ENCODE assay signal across 1 cellular context in the genomic region with DNA sequence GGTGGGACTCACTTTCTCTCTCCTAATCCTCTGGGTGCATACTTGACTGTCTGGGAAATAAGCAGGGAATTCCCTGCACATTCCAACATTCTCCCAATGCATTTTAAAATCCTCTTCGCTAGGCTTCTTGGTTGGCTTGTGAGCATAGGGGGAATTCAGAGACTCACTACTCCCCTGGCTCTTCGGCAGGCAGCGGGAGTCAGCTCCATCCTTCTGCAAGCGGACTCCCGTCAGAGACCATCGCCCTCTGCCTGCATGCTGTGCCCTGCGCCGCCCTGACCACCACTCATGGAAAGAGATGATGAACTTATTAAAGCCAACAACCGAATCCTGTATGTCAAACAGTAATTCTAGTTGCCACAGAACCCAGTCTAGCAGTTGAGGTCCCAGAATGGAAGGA.
TF ChIP-seq lines count a peak whose summit lies in the region.

No MANE protein-coding gene starts in this region.

TF ChIP-seq in GM23338, 12 proteins besides CTCF, POLR2A, EP300 and RAD21 (continued from another document):
- TF ChIP-seq, protein P1, sequence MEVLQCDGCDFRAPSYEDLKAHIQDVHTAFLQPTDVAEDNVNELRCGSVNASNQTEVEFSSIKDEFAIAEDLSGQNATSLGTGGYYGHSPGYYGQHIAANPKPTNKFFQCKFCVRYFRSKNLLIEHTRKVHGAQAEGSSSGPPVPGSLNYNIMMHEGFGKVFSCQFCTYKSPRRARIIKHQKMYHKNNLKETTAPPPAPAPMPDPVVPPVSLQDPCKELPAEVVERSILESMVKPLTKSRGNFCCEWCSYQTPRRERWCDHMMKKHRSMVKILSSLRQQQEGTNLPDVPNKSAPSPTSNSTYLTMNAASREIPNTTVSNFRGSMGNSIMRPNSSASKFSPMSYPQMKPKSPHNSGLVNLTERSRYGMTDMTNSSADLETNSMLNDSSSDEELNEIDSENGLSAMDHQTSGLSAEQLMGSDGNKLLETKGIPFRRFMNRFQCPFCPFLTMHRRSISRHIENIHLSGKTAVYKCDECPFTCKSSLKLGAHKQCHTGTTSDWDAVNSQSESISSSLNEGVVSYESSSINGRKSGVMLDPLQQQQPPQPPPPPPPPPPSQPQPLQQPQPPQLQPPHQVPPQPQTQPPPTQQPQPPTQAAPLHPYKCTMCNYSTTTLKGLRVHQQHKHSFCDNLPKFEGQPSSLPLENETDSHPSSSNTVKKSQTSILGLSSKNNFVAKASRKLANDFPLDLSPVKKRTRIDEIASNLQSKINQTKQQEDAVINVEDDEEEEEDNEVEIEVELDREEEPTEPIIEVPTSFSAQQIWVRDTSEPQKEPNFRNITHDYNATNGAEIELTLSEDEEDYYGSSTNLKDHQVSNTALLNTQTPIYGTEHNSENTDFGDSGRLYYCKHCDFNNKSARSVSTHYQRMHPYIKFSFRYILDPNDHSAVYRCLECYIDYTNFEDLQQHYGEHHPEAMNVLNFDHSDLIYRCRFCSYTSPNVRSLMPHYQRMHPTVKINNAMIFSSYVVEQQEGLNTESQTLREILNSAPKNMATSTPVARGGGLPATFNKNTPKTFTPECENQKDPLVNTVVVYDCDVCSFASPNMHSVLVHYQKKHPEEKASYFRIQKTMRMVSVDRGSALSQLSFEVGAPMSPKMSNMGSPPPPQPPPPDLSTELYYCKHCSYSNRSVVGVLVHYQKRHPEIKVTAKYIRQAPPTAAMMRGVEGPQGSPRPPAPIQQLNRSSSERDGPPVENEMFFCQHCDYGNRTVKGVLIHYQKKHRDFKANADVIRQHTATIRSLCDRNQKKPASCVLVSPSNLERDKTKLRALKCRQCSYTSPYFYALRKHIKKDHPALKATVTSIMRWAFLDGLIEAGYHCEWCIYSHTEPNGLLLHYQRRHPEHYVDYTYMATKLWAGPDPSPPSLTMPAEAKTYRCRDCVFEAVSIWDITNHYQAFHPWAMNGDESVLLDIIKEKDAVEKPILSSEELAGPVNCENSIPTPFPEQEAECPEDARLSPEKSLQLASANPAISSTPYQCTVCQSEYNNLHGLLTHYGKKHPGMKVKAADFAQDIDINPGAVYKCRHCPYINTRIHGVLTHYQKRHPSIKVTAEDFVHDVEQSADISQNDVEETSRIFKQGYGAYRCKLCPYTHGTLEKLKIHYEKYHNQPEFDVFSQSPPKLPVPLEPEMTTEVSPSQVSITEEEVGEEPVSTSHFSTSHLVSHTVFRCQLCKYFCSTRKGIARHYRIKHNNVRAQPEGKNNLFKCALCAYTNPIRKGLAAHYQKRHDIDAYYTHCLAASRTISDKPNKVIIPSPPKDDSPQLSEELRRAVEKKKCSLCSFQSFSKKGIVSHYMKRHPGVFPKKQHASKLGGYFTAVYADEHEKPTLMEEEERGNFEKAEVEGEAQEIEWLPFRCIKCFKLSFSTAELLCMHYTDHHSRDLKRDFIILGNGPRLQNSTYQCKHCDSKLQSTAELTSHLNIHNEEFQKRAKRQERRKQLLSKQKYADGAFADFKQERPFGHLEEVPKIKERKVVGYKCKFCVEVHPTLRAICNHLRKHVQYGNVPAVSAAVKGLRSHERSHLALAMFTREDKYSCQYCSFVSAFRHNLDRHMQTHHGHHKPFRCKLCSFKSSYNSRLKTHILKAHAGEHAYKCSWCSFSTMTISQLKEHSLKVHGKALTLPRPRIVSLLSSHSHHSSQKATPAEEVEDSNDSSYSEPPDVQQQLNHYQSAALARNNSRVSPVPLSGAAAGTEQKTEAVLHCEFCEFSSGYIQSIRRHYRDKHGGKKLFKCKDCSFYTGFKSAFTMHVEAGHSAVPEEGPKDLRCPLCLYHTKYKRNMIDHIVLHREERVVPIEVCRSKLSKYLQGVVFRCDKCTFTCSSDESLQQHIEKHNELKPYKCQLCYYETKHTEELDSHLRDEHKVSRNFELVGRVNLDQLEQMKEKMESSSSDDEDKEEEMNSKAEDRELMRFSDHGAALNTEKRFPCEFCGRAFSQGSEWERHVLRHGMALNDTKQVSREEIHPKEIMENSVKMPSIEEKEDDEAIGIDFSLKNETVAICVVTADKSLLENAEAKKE (CRISPR knock-in tag; IDR thresholded peaks at IDR 0.05): no peak
- TF ChIP-seq ZNF114 (CRISPR knock-in tag; IDR thresholded peaks at IDR 0.05) (no peak), CREB1 (CRISPR knock-in tag; IDR thresholded peaks at IDR 0.05; ENCODE audit: low read depth) (no peak), STAT1 (IDR thresholded peaks at IDR 0.05; ENCODE audit: unreplicated experiment) (no peak), ETS1 (IDR thresholded peaks at IDR 0.05) (no peak), JUNB (IDR thresholded peaks at IDR 0.05; ENCODE audit: unreplicated experiment) (no peak)
- TF ChIP-seq, protein P2, sequence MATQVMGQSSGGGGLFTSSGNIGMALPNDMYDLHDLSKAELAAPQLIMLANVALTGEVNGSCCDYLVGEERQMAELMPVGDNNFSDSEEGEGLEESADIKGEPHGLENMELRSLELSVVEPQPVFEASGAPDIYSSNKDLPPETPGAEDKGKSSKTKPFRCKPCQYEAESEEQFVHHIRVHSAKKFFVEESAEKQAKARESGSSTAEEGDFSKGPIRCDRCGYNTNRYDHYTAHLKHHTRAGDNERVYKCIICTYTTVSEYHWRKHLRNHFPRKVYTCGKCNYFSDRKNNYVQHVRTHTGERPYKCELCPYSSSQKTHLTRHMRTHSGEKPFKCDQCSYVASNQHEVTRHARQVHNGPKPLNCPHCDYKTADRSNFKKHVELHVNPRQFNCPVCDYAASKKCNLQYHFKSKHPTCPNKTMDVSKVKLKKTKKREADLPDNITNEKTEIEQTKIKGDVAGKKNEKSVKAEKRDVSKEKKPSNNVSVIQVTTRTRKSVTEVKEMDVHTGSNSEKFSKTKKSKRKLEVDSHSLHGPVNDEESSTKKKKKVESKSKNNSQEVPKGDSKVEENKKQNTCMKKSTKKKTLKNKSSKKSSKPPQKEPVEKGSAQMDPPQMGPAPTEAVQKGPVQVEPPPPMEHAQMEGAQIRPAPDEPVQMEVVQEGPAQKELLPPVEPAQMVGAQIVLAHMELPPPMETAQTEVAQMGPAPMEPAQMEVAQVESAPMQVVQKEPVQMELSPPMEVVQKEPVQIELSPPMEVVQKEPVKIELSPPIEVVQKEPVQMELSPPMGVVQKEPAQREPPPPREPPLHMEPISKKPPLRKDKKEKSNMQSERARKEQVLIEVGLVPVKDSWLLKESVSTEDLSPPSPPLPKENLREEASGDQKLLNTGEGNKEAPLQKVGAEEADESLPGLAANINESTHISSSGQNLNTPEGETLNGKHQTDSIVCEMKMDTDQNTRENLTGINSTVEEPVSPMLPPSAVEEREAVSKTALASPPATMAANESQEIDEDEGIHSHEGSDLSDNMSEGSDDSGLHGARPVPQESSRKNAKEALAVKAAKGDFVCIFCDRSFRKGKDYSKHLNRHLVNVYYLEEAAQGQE (IDR thresholded peaks at IDR 0.05; ENCODE audit: unreplicated experiment): no peak
